In the genomic region with DNA sequence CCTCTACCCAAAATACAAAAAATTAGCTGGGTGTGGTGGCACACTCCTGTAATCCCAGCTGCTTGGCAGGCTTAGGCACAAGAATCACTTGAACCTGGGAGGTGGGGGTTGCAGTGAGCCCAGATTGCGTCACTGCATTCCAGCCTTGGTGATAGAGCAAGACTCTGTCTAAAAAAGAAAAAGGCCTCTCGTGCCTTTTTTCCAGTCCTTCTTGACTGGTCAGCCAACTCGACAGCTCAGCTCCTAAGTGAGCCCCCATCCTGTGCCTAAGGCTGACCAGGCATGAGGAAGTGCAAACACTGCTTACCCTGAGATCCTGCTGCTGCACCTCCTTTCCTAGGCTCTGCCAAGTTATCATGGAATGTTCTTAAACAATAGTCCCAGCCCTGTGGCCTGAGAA, we compare ENCODE assay signal across 19 cellular contexts. TPM values are rescaled to one million over a fixed set of nuclear protein-coding genes. Genes with fewer than 3 reads are reported as not detected.
DNase-seq lines count a peak whose midpoint lies in the region; ATAC-seq, FAIRE-seq and TF ChIP-seq lines count a peak whose summit lies in the region.
"Had no signal": no experiment of that assay in that cellular context is flagged by ENCODE, and none has a peak within 500 bp of the region (broad histone marks: within the 10 kb centered on the region; RNA-seq: fewer than 3 reads in every experiment).

No MANE protein-coding gene starts in this region.

- H3K27me3 Mint-ChIP-seq in astrocyte (ENCODE audit: low read depth, unreplicated experiment) (peaks cover 27% of the 10 kb centered on the region), immature natural killer cell (ENCODE audit: low read depth in 3 of 3) (peaks cover 2 to 9% (median 5%) of the 10 kb centered on the region in 3 donors)
- no peaks in the 10 kb centered on the region for H3K27me3 Mint-ChIP-seq in activated CD4-positive, alpha-beta T cell treated with anti-CD3 and anti-CD28 coated beads for 36 hours
- H3K27me3 Mint-ChIP-seq: activated naive CD4-positive, alpha-beta T cell treated with anti-CD3 and anti-CD28 coated beads, Interleukin-2, amount 50 U/mL, for 24 hours had no signal

- no peak for TF ChIP-seq POLR2A in gastroesophageal sphincter (IDR thresholded peaks at IDR 0.05)

- no peak overlapping the region for H2AFZ ChIP-seq in astrocyte (ENCODE audit: low read depth, low read length)

- H3K4me1 Mint-ChIP-seq in astrocyte (ENCODE audit: low read depth, unreplicated experiment), result peaks cover 7% of the 10 kb centered on the region
- H3K4me1 Mint-ChIP-seq in activated CD4-positive, alpha-beta T cell treated with anti-CD3 and anti-CD28 coated beads for 36 hours, result no peaks in the 10 kb centered on the region
- H3K4me1 Mint-ChIP-seq in immature natural killer cell, result no peaks in the 10 kb centered on the region
- H3K4me1 Mint-ChIP-seq: activated CD8-positive, alpha-beta memory T cell treated with anti-CD3 and anti-CD28 coated beads, Interleukin-2, amount 10 ng/mL, durations not matched to agents 7 days and 5 days; activated naive CD4-positive, alpha-beta T cell treated with anti-CD3 and anti-CD28 coated beads, Interleukin-2, amount 50 U/mL, for 24 hours had no signal

- H3K36me3 Mint-ChIP-seq in astrocyte (ENCODE audit: low read depth, unreplicated experiment), result no peaks in the 10 kb centered on the region
- H3K36me3 Mint-ChIP-seq in activated CD4-positive, alpha-beta T cell treated with anti-CD3 and anti-CD28 coated beads for 36 hours (ENCODE audit: low read depth), result no peaks in the 10 kb centered on the region
- H3K36me3 Mint-ChIP-seq in immature natural killer cell, result no peaks in the 10 kb centered on the region
- H3K36me3 Mint-ChIP-seq: activated CD8-positive, alpha-beta memory T cell treated with anti-CD3 and anti-CD28 coated beads, Interleukin-2, amount 10 ng/mL, durations not matched to agents 7 days and 5 days; activated naive CD4-positive, alpha-beta T cell treated with anti-CD3 and anti-CD28 coated beads, Interleukin-2, amount 50 U/mL, for 24 hours; naive B cell had no signal

- H3K36me3 ChIP-seq in astrocyte (ENCODE audit: insufficient read depth, low read length) (no peaks in the 10 kb centered on the region), gastroesophageal sphincter (no peaks in the 10 kb centered on the region), BE2C (no peaks in the 10 kb centered on the region)
- H3K36me3 ChIP-seq: WERI-Rb-1 had no signal

- 33 to 75% methylated on average over 3 of the region's 3 CpGs for WGBS in gastroesophageal sphincter (ENCODE audit: low coverage in 1 of 2), 2 donors

- H3K27me3 ChIP-seq in astrocyte (ENCODE audit: insufficient read depth, low read length) (peaks cover 7% of the 10 kb centered on the region), gastroesophageal sphincter (no peaks in the 10 kb centered on the region), BE2C (no peaks in the 10 kb centered on the region)

- H3K9me3 Mint-ChIP-seq in astrocyte (ENCODE audit: unreplicated experiment) (peaks cover 4% of the 10 kb centered on the region), immature natural killer cell (no peaks in the 10 kb centered on the region)
- no peaks in the 10 kb centered on the region for H3K9me3 Mint-ChIP-seq in activated CD4-positive, alpha-beta T cell treated with anti-CD3 and anti-CD28 coated beads for 36 hours (ENCODE audit: low read depth)
- H3K9me3 Mint-ChIP-seq: activated naive CD4-positive, alpha-beta T cell treated with anti-CD3 and anti-CD28 coated beads, Interleukin-2, amount 50 U/mL, for 24 hours; naive B cell; stimulated activated naive CD8-positive, alpha-beta T cell treated with anti-CD3 and anti-CD28 coated beads, Interleukin-15, Interleukin-2, amounts not matched to agents 100 ng/mL and 50 ng/mL, for 24 hours had no signal

- H3K79me2 ChIP-seq in astrocyte (ENCODE audit: insufficient read depth, low read length), result no peaks in the 10 kb centered on the region

- H4K20me1 ChIP-seq in astrocyte (ENCODE audit: insufficient read depth, low read length), result no peaks in the 10 kb centered on the region

- TF ChIP-seq CTCF in astrocyte (IDR thresholded peaks at IDR 0.05; ENCODE audit: insufficient read depth, low read depth, low read length) (no peak), gastroesophageal sphincter (IDR thresholded peaks at IDR 0.05) (no peak), BE2C (IDR thresholded peaks at IDR 0.05; ENCODE audit: low read depth, low read length) (no peak)

- POLR2A ChIA-PET in activated CD4-positive, alpha-beta T cell treated with anti-CD3 and anti-CD28 coated beads for 36 hours (lab: Charles Lee), result interaction anchor here (0.6 kb wide), 1 partner anchor 111 kb away, joined by 3 read pairs; no protein-coding TSS in a partner anchor

- H3K4me3 ChIP-seq in astrocyte (ENCODE audit: insufficient read depth, low read depth, low read length) (no peak overlapping the region), gastroesophageal sphincter (no peak overlapping the region), BE2C (ENCODE audit: low read depth, low read length) (no peak overlapping the region)
- H3K4me3 ChIP-seq: coronary artery had no signal

- no peak for FAIRE-seq in astrocyte (lab: Jason Lieb, UNC)
- FAIRE-seq: frontal cortex, G401.6 had no signal

- H3K4me3 Mint-ChIP-seq in astrocyte (ENCODE audit: unreplicated experiment) (peak overlapping the region; percentile 34), immature natural killer cell (no peak overlapping the region)
- no peak overlapping the region for H3K4me3 Mint-ChIP-seq in activated CD4-positive, alpha-beta T cell treated with anti-CD3 and anti-CD28 coated beads for 36 hours
- H3K4me3 Mint-ChIP-seq: activated CD8-positive, alpha-beta memory T cell treated with anti-CD3 and anti-CD28 coated beads, Interleukin-2, amount 10 ng/mL, durations not matched to agents 7 days and 5 days; activated naive CD4-positive, alpha-beta T cell treated with anti-CD3 and anti-CD28 coated beads, Interleukin-2, amount 50 U/mL, for 24 hours; naive B cell; stimulated activated naive CD8-positive, alpha-beta T cell treated with anti-CD3 and anti-CD28 coated beads, Interleukin-15, Interleukin-2, amounts not matched to agents 100 ng/mL and 50 ng/mL, for 24 hours had no signal

- intact Hi-C loops in sciatic nerve (cut with DNase I), result no loop called here
- intact Hi-C loops in activated CD4-positive, alpha-beta T cell treated with anti-CD3 and anti-CD28 coated beads for 36 hours (cut with DNase I, micrococcal nuclease), result no loop called here

- peak; percentile 24 for DNase-seq in GM04504 (ENCODE audit: low read depth)
- DNase-seq in astrocyte (ENCODE audit: low read depth), result peak; percentile 16
- DNase-seq in sciatic nerve (ENCODE audit: low spot score), result no peak
- DNase-seq in NOMO-1 treated with dmso at 0.1 percent for 144 hours (lab: John Stamatoyannopoulos, UW; ENCODE audit: unreplicated experiment), result no peak
- no peak for DNase-seq in activated CD4-positive, alpha-beta T cell treated with anti-CD3 and anti-CD28 coated beads for 36 hours
- DNase-seq in BE2C, result no peak
- DNase-seq in immature natural killer cell, result no peak
- DNase-seq: activated CD8-positive, alpha-beta memory T cell treated with anti-CD3 and anti-CD28 coated beads, Interleukin-2, amount 10 ng/mL, durations not matched to agents 7 days and 5 days; islet precursor cell; Kasumi-1; naive B cell; SK-N-SH; WERI-Rb-1 had no signal

- H3K27ac Mint-ChIP-seq in astrocyte (ENCODE audit: unreplicated experiment), result no peak overlapping the region
- no peak overlapping the region for H3K27ac Mint-ChIP-seq in activated CD4-positive, alpha-beta T cell treated with anti-CD3 and anti-CD28 coated beads for 36 hours
- no peak overlapping the region for H3K27ac Mint-ChIP-seq in immature natural killer cell
- H3K27ac Mint-ChIP-seq: activated CD8-positive, alpha-beta memory T cell treated with anti-CD3 and anti-CD28 coated beads, Interleukin-2, amount 10 ng/mL, durations not matched to agents 7 days and 5 days; activated naive CD4-positive, alpha-beta T cell treated with anti-CD3 and anti-CD28 coated beads, Interleukin-2, amount 50 U/mL, for 24 hours; stimulated activated naive CD8-positive, alpha-beta T cell treated with anti-CD3 and anti-CD28 coated beads, Interleukin-15, Interleukin-2, amounts not matched to agents 100 ng/mL and 50 ng/mL, for 24 hours had no signal

- CTCF ChIA-PET in activated CD4-positive, alpha-beta T cell treated with anti-CD3 and anti-CD28 coated beads for 36 hours (lab: Charles Lee), result interaction anchor here (0.5 to 1.8 kb wide), 4 partner anchors 19 to 244 kb away, joined by 3 to 8 read pairs (median 3); no protein-coding TSS in a partner anchor

- H3K4me1 ChIP-seq in astrocyte (ENCODE audit: insufficient read depth, low read length) (no peaks in the 10 kb centered on the region), gastroesophageal sphincter (no peaks in the 10 kb centered on the region), BE2C (peaks cover 3% of the 10 kb centered on the region; the same call in 1 of the 2 replicates)

- TF ChIP-seq EP300 in gastroesophageal sphincter (IDR thresholded peaks at IDR 0.05), result no peak

- ATAC-seq in gastroesophageal sphincter (peak; percentile 41), sciatic nerve (peak; percentile 59)
- ATAC-seq in activated CD4-positive, alpha-beta T cell treated with anti-CD3 and anti-CD28 coated beads for 36 hours, result no peak
- ATAC-seq: activated CD8-positive, alpha-beta memory T cell treated with anti-CD3 and anti-CD28 coated beads, Interleukin-2, amount 10 ng/mL, durations not matched to agents 7 days and 5 days had no signal

- H3K4me2 ChIP-seq in astrocyte (ENCODE audit: low read length), result no peak overlapping the region
- H3K4me2 ChIP-seq: SK-N-SH had no signal

- H3K27ac ChIP-seq in astrocyte (ENCODE audit: low read depth, low read length), result no peak overlapping the region
- no peak overlapping the region for H3K27ac ChIP-seq in gastroesophageal sphincter
- H3K27ac ChIP-seq: WERI-Rb-1 had no signal

- H3K9ac ChIP-seq in astrocyte (ENCODE audit: low read length), result no peak overlapping the region
- H3K9ac ChIP-seq: SK-N-SH had no signal

- H3K9me3 ChIP-seq in astrocyte (ENCODE audit: insufficient read depth, low read depth, low read length), result no peaks in the 10 kb centered on the region
- H3K9me3 ChIP-seq in gastroesophageal sphincter, result no peaks in the 10 kb centered on the region
- no peaks in the 10 kb centered on the region for H3K9me3 ChIP-seq in BE2C
- H3K9me3 ChIP-seq: SK-N-SH had no signal

RNA-seq across cellular contexts. Expression of gene PROK1, which starts 10.1 kb away (rescaled TPM):
- not detected in 2 replicates for total RNA-seq in astrocyte
- 1 to 10 TPM in 1 of 4 donors, not detected in 3; 1.1 TPM for total RNA-seq in gastroesophageal sphincter
- total RNA-seq in sciatic nerve, result not detected
- not detected for total RNA-seq in activated CD4-positive, alpha-beta T cell treated with anti-CD3 and anti-CD28 coated beads for 36 hours
- polyA plus RNA-seq in BE2C (2012; ENCODE audit: insufficient read depth, insufficient read length, low read depth), result 2.2 TPM
- polyA plus RNA-seq in immature natural killer cell, result not detected
- total RNA-seq: activated CD8-positive, alpha-beta memory T cell treated with anti-CD3 and anti-CD28 coated beads, Interleukin-2, amount 10 ng/mL, durations not matched to agents 7 days and 5 days; frontal cortex had no signal
- polyA plus RNA-seq: SK-N-SH had no signal

RNA-seq across cellular contexts. Expression of gene LAMTOR5, which starts 33.4 kb away (rescaled TPM):
- total RNA-seq in astrocyte (113 and 126 TPM in 2 replicates), gastroesophageal sphincter (100 to 1,000 TPM in 2 of 4 donors, 10 to 100 TPM in 2; 72.5 to 126 (median 101) TPM), sciatic nerve (91.4 TPM)
- total RNA-seq in activated CD4-positive, alpha-beta T cell treated with anti-CD3 and anti-CD28 coated beads for 36 hours, result 100 to 1,000 TPM; 141 to 155 TPM
- 378 TPM for polyA plus RNA-seq in BE2C (2012; ENCODE audit: insufficient read depth, insufficient read length, low read depth)
- polyA plus RNA-seq in immature natural killer cell, result 100 to 1,000 TPM; 254 to 387 (median 277) TPM

RNA-seq across cellular contexts. Expression of gene SLC16A4, which starts 50.1 kb away (rescaled TPM):
- total RNA-seq in astrocyte (14.1 and 14.8 TPM in 2 replicates), gastroesophageal sphincter (10 to 100 TPM; 10.5 to 16.9 (median 15.2) TPM), sciatic nerve (20.5 TPM)
- total RNA-seq in activated CD4-positive, alpha-beta T cell treated with anti-CD3 and anti-CD28 coated beads for 36 hours, result under 1 TPM; 0.14 to 0.44 TPM
- 0.52 TPM for polyA plus RNA-seq in BE2C (2012; ENCODE audit: insufficient read depth, insufficient read length, low read depth)
- polyA plus RNA-seq in immature natural killer cell, result under 1 TPM in 1 of 3 donors, not detected in 2; 0.80 TPM

Comparison
In these comparisons a context has a peak if more than half of its experiments do, and no peak if none do; other contexts are left out.
1. DNase-seq: peak in GM04504 (single experiment) and astrocyte (single experiment); none in sciatic nerve (single experiment), NOMO-1 treated with dmso at 0.1 percent for 144 hours (single experiment), activated CD4-positive, alpha-beta T cell treated with anti-CD3 and anti-CD28 coated beads for 36 hours (single experiment), BE2C (single experiment) and immature natural killer cell (0 of 3).
2. RNA of gene SLC16A4, which starts 50.1 kb away (total RNA-seq): 20.5 TPM in sciatic nerve (single experiment), 10.5 to 16.9 TPM in gastroesophageal sphincter and 14.1 to 14.8 TPM in astrocyte; 0.14 to 0.44 TPM in activated CD4-positive, alpha-beta T cell treated with anti-CD3 and anti-CD28 coated beads for 36 hours; every median in the first group is over 4 times any median in the second.